8 cellular contexts compared by ENCODE assay signal in genomic region chr1:59669752-59670312, GRCh38.
DNase-seq lines count a peak whose midpoint lies in the region; ATAC-seq, FAIRE-seq and TF ChIP-seq lines count a peak whose summit lies in the region.

No MANE protein-coding gene starts in this region.

- no peak overlapping the region for H4K91ac ChIP-seq in H1 (replicated peaks; ENCODE audit: insufficient read length, low read length)

- H2BK120ac ChIP-seq in H1 (replicated peaks; ENCODE audit: low read depth, low read length) = no peak overlapping the region

- no peak overlapping the region for H3K27ac ChIP-seq in H1 (ENCODE audit: low read depth, low read length)
- H3K27ac ChIP-seq in spleen = peak overlapping the region in 5 of 8 donors; percentile 1 to 60 (median 60)

- 0 out of 2 replicates have a peak overlapping the region, but pooled peaks have one; percentile 44 for H2BK12ac ChIP-seq in H1 (ENCODE audit: low read depth, low read length)

- DNase-seq in LHCN-M2 (ENCODE audit: low read depth) (peak; percentile 91), H1 (ENCODE audit: low read depth in 1 of 2, low spot score in 2 of 2) (peak; percentile 54 to 63), medulla oblongata (ENCODE audit: extremely low spot score) (peak; percentile 88), spleen (no peak)
- no peak for DNase-seq in stimulated activated naive CD4-positive, alpha-beta T cell treated with Interleukin-2 at 50 U/mL for 16 hours (lab: John Stamatoyannopoulos, UW)
- DNase-seq in effector CD4-positive, alpha-beta T cell = no peak

- H2AK5ac ChIP-seq in H1 (ENCODE audit: low read depth, low read length) = no peak overlapping the region

- no peak overlapping the region for H3K18ac ChIP-seq in H1 (ENCODE audit: extremely low read depth, low read length)

- H4K20me1 ChIP-seq in H1 (replicated peaks in 1 of 2; ENCODE audit: control insufficient read depth in 1 of 2, insufficient read depth in 2 of 2, low read length in 2 of 2) = no peaks in the 10 kb centered on the region

- POLR2A ChIA-PET in H1 (lab: Charles Lee; ENCODE audit: partially characterized antibody) = interaction anchor here (0.7 kb wide), 1 partner anchor 13 kb away, joined by 3 read pairs; no protein-coding TSS in a partner anchor

- no peaks in the 10 kb centered on the region; the same call in 1 of the 2 replicates for H3K79me1 ChIP-seq in H1 (ENCODE audit: low read depth, low read length)

- no peak overlapping the region for H2AFZ ChIP-seq in H1 (ENCODE audit: low read length)

- H3K4me3 ChIP-seq in H1 (ENCODE audit: extremely low read depth in 1 of 4, insufficient read depth in 2 of 4, low read depth in 3 of 4, low read length in 4 of 4) = no peak overlapping the region
- H3K4me3 ChIP-seq in spleen = no peak overlapping the region

- H3K27me3 ChIP-seq in H1 (replicated peaks in 1 of 4; ENCODE audit: control insufficient read depth in 3 of 4, extremely low read depth in 1 of 4, insufficient read depth in 3 of 4, low read length in 3 of 4) (no peaks in the 10 kb centered on the region), spleen (replicated peaks in 1 of 7) (no peaks in the 10 kb centered on the region)

- H4K5ac ChIP-seq in H1 (ENCODE audit: insufficient read length, low read depth, low read length) = peak overlapping the region; percentile 31

- intact Hi-C loops in spleen (cut with DNase I; ENCODE audit: low total_unique reads) = no loop called here

- no peak overlapping the region for H2BK15ac ChIP-seq in H1 (ENCODE audit: low read length)

- H3K23me2 ChIP-seq in H1 (ENCODE audit: low read depth, low read length) = no peaks in the 10 kb centered on the region

- peaks cover 4 to 16% (median 11%) of the 10 kb centered on the region in 4 experiments; a peak in 6 of 7 replicates for H3K4me1 ChIP-seq in H1 (replicated peaks in 1 of 4; ENCODE audit: control insufficient read depth in 3 of 4, insufficient read depth in 4 of 4, low read length in 3 of 4)
- H3K4me1 ChIP-seq in spleen = peaks cover 0 to 29% (median 18%) of the 10 kb centered on the region in 6 donors

- no peak overlapping the region for H3K14ac ChIP-seq in H1 (ENCODE audit: insufficient read length)

- no peak overlapping the region for H3K23ac ChIP-seq in H1 (ENCODE audit: insufficient read length)

- TF ChIP-seq POLR2A in H1 (IDR thresholded peaks at IDR 0.05; ENCODE audit: control extremely low read depth in 1 of 2, low read depth in 2 of 2, low read length in 2 of 2) = no peak
- no peak for TF ChIP-seq POLR2A in spleen (IDR thresholded peaks at IDR 0.05)

- no peak overlapping the region for H3K9ac ChIP-seq in H1 (replicated peaks in 1 of 4; ENCODE audit: extremely low read depth in 1 of 4, low read depth in 3 of 4, low read length in 3 of 4)

- WGBS in H1 (ENCODE audit: extremely low coverage in 1 of 2, insufficient coverage in 1 of 2, insufficient read length in 1 of 2, insufficient replicate concordance in 2 of 2, low coverage in 1 of 2, low lambda C conversion rate in 2 of 2, missing lambda C conversion rate in 1 of 2), 2 experiments = 52% methylated on average over 9 of the region's 9 CpGs; no CpG with 5 or more reads in 1 of the 2 experiments
- 73 to 90% (median 83%) methylated on average over 9 of the region's 9 CpGs for WGBS in spleen, 5 donors

- CTCF ChIA-PET in H1 (lab: Charles Lee; ENCODE audit: partially characterized antibody) = interaction anchor here (1.0 to 1.4 kb wide), 2 partner anchors 9 to 29 kb away, joined by 3 to 4 read pairs; no protein-coding TSS in a partner anchor

- H2BK20ac ChIP-seq in H1 (ENCODE audit: low read length) = 0 out of 2 replicates have a peak overlapping the region, but pooled peaks have one; percentile 43

- H3K9me3 ChIP-seq in H1 (ENCODE audit: insufficient read depth in 2 of 2, low read depth in 1 of 2, low read length in 1 of 2) = no peaks in the 10 kb centered on the region
- no peaks in the 10 kb centered on the region for H3K9me3 ChIP-seq in spleen

- H3K79me2 ChIP-seq in H1 (ENCODE audit: control insufficient read depth in 1 of 2, insufficient read depth in 2 of 2, low read length in 2 of 2) = no peaks in the 10 kb centered on the region

- peak overlapping the region; percentile 40; the same call in 1 of the 2 replicates for H2BK5ac ChIP-seq in H1 (ENCODE audit: low read depth, low read length)

- TF ChIP-seq EP300 in H1 (IDR thresholded peaks at IDR 0.05; ENCODE audit: borderline replicate concordance in 1 of 2, low read depth in 2 of 2, low read length in 2 of 2) = no peak

- no peak overlapping the region for H3K4ac ChIP-seq in H1 (replicated peaks; ENCODE audit: insufficient read length, low read depth, low read length)

- no peak overlapping the region for H4K8ac ChIP-seq in H1 (ENCODE audit: extremely low read depth, insufficient read depth, low read length)

- H3K36me3 ChIP-seq in H1 (ENCODE audit: control insufficient read depth in 2 of 4, insufficient read depth in 4 of 4, low read length in 3 of 4) (no peaks in the 10 kb centered on the region), spleen (no peaks in the 10 kb centered on the region)

- H3K4me2 ChIP-seq in H1 (ENCODE audit: insufficient read depth in 1 of 2, low read depth in 2 of 2, low read length in 2 of 2) = peak overlapping the region; percentile 26; a peak in 2 of 4 replicates

- peak; percentile 93 for FAIRE-seq in H1 (lab: Jason Lieb, UNC)

- TF ChIP-seq CTCF in H1 (IDR thresholded peaks at IDR 0.05; ENCODE audit: control extremely low read depth in 1 of 3, insufficient read depth in 1 of 3, low read depth in 1 of 3, low read length in 3 of 3) (no peak), spleen (IDR thresholded peaks at IDR 0.05 in 8 of 11, conservative IDR thresholded peaks at IDR 0.05 in 3 of 11) (no peak)

- no peak for ATAC-seq in HG02884 (IDR thresholded peaks at IDR 0.05; ENCODE audit: unreplicated experiment)
- no peak for ATAC-seq in GM19463 (IDR thresholded peaks at IDR 0.05; ENCODE audit: unreplicated experiment)

- H3K56ac ChIP-seq in H1 (replicated peaks; ENCODE audit: insufficient read length, low read depth, low read length) = no peak overlapping the region

- no peak for TF ChIP-seq RAD21 in H1 (IDR thresholded peaks at IDR 0.05 in 1 of 2, conservative IDR thresholded peaks at IDR 0.05 in 1 of 2; ENCODE audit: low read depth in 2 of 2, low read length in 2 of 2)

TF ChIP-seq in H1, 55 proteins besides CTCF, POLR2A, EP300 and RAD21:
- TF ChIP-seq SP1 (IDR thresholded peaks at IDR 0.05; ENCODE audit: low read depth, low read length) (0 out of 2 replicates have a peak, but pooled peaks have one; percentile 27), SIX5 (IDR thresholded peaks at IDR 0.05; ENCODE audit: low read depth, low read length) (no peak), TEAD4 (IDR thresholded peaks at IDR 0.05; ENCODE audit: low read depth, low read length) (peak; percentile 97)
TF ChIP-seq in H1: peak in this region for 2.

Comparison
In these comparisons a context has a peak if more than half of its experiments do, and no peak if none do; other contexts are left out.
1. DNase-seq: peak in LHCN-M2 (single experiment), H1 (2 of 2) and medulla oblongata (single experiment); none in spleen (single experiment), stimulated activated naive CD4-positive, alpha-beta T cell treated with Interleukin-2 at 50 U/mL for 16 hours (single experiment) and effector CD4-positive, alpha-beta T cell (single experiment).